In genomic region chr17:15273141-15273793, GRCh38 we compare ENCODE assay signal across 1 cellular context.
TF ChIP-seq lines count a peak whose summit lies in the region.

No MANE protein-coding gene starts in this region.

TF ChIP-seq in K562, 482 proteins besides CTCF, POLR2A, EP300 and RAD21 (continued from another document):
- TF ChIP-seq ILF3 (IDR thresholded peaks at IDR 0.05; ENCODE audit: borderline replicate concordance), result no peak
- TF ChIP-seq ZNF639 (CRISPR knock-in tag; conservative IDR thresholded peaks at IDR 0.05 in 1 of 2, IDR thresholded peaks at IDR 0.05 in 1 of 2), result no peak
- no peak for TF ChIP-seq KAT8 (IDR thresholded peaks at IDR 0.05; ENCODE audit: low read depth)
- TF ChIP-seq PHF8 (IDR thresholded peaks at IDR 0.05; ENCODE audit: borderline replicate concordance, low read length), result no peak
- TF ChIP-seq, protein P1, sequence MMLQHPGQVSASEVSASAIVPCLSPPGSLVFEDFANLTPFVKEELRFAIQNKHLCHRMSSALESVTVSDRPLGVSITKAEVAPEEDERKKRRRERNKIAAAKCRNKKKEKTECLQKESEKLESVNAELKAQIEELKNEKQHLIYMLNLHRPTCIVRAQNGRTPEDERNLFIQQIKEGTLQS (IDR thresholded peaks at IDR 0.05), result 0 out of 2 replicates have a peak, but pooled peaks have one; percentile 11
- TF ChIP-seq, protein P1 (CRISPR knock-in tag; conservative IDR thresholded peaks at IDR 0.05), result no peak
- no peak for TF ChIP-seq ZNF217 (CRISPR knock-in tag; IDR thresholded peaks at IDR 0.05)
- TF ChIP-seq ZNF316 (IDR thresholded peaks at IDR 0.05), result peak; percentile 5; the same call in 1 of the 2 replicates
- no peak for TF ChIP-seq HMGN3 (IDR thresholded peaks at IDR 0.05; ENCODE audit: borderline replicate concordance, extremely low read depth, insufficient read length, low read depth, low read length)
- TF ChIP-seq RBM17 (IDR thresholded peaks at IDR 0.05; ENCODE audit: borderline replicate concordance, low read depth, low read length), result no peak
